Comparison of ENCODE assay signal across 10 cellular contexts in genomic region chr13:51731759-51732158, GRCh38.
DNase-seq lines count a peak whose midpoint lies in the region; ATAC-seq and TF ChIP-seq lines count a peak whose summit lies in the region.
"Had no signal": no experiment of that assay in that cellular context is flagged by ENCODE, and none has a peak within 500 bp of the region (broad histone marks: within the 10 kb centered on the region; RNA-seq: fewer than 3 reads in every experiment).

No MANE protein-coding gene starts in this region.

- TF ChIP-seq CTCF in HFF-Myc (IDR thresholded peaks at IDR 0.05; ENCODE audit: low read depth, low read length, missing control alignments) = no peak
- peak; percentile 91 for TF ChIP-seq CTCF in chondrocyte (IDR thresholded peaks at IDR 0.05)
- peak; percentile 43 for TF ChIP-seq CTCF in liver (IDR thresholded peaks at IDR 0.05; ENCODE audit: low read depth, low read length, missing input control)

- no peaks in the 10 kb centered on the region for H3K9me3 Mint-ChIP-seq in chondrocyte (ENCODE audit: low read depth)
- H3K9me3 Mint-ChIP-seq in activated CD4-positive, alpha-beta memory T cell treated with anti-CD3 and anti-CD28 coated beads, Interleukin-2, amount 10 ng/mL, durations not matched to agents 7 days and 5 days = no peaks in the 10 kb centered on the region

- H3K27me3 Mint-ChIP-seq in chondrocyte (ENCODE audit: low read depth) = no peaks in the 10 kb centered on the region
- H3K27me3 Mint-ChIP-seq in activated CD4-positive, alpha-beta memory T cell treated with anti-CD3 and anti-CD28 coated beads, Interleukin-2, amount 10 ng/mL, durations not matched to agents 7 days and 5 days = no peaks in the 10 kb centered on the region

- H3K36me3 Mint-ChIP-seq in chondrocyte (ENCODE audit: low read depth) = peaks cover 1% of the 10 kb centered on the region
- peaks cover 27% of the 10 kb centered on the region for H3K36me3 Mint-ChIP-seq in activated CD4-positive, alpha-beta memory T cell treated with anti-CD3 and anti-CD28 coated beads, Interleukin-2, amount 10 ng/mL, durations not matched to agents 7 days and 5 days (ENCODE audit: low read depth)

- H3K27me3 ChIP-seq in liver (ENCODE audit: control insufficient read depth in 4 of 4, insufficient read depth in 4 of 4, low read length in 3 of 4) = no peaks in the 10 kb centered on the region

- no peak for ATAC-seq in GM19467 (IDR thresholded peaks at IDR 0.05; ENCODE audit: unreplicated experiment)

- intact Hi-C loops in head of caudate nucleus (cut with DNase I) = loop anchor here (10.0 kb wide), 1 partner anchor 147 kb away; the partner anchor contains the start of gene WDFY2

- DNase-seq in A172 (ENCODE audit: low spot score) (peak; percentile 20), HFF-Myc (ENCODE audit: extremely low read depth, low read depth) (peak; percentile 21), chondrocyte (ENCODE audit: low spot score) (no peak), NOMO-1 (lab: John Stamatoyannopoulos, UW; ENCODE audit: unreplicated experiment in 2 of 2) (no peak), head of caudate nucleus (no peak)
- DNase-seq in activated CD4-positive, alpha-beta memory T cell treated with anti-CD3 and anti-CD28 coated beads, Interleukin-2, amount 10 ng/mL, durations not matched to agents 7 days and 5 days = no peak
- DNase-seq: DMS79 treated with DMSO at 0.1 percent for 48 hours; stimulated activated CD4-positive, alpha-beta T cell treated with anti-CD3 and anti-CD28 coated beads, Interleukin-1b, Interleukin-23, amount 100 ng/mL, for 48 hours had no signal

- WGBS in liver = 23% methylated on average over 4 of the region's 4 CpGs

- H3K4me3 Mint-ChIP-seq in chondrocyte (ENCODE audit: unreplicated experiment) = no peak overlapping the region
- H3K4me3 Mint-ChIP-seq in activated CD4-positive, alpha-beta memory T cell treated with anti-CD3 and anti-CD28 coated beads, Interleukin-2, amount 10 ng/mL, durations not matched to agents 7 days and 5 days = no peak overlapping the region

- H3K27ac ChIP-seq in liver (ENCODE audit: low read depth in 1 of 2, low read length in 2 of 2) = peak overlapping the region; percentile 48 to 82

- peak overlapping the region; percentile 58 for H3K27ac Mint-ChIP-seq in chondrocyte (ENCODE audit: unreplicated experiment)
- no peak overlapping the region for H3K27ac Mint-ChIP-seq in activated CD4-positive, alpha-beta memory T cell treated with anti-CD3 and anti-CD28 coated beads, Interleukin-2, amount 10 ng/mL, durations not matched to agents 7 days and 5 days

- no peaks in the 10 kb centered on the region for H3K36me3 ChIP-seq in liver (ENCODE audit: control insufficient read depth in 4 of 4, insufficient read depth in 3 of 4, low read depth in 1 of 4, low read length in 3 of 4)

- TF ChIP-seq RAD21 in liver (IDR thresholded peaks at IDR 0.05) = peak; percentile 86 to 88

- CTCF ChIA-PET in activated CD4-positive, alpha-beta memory T cell treated with anti-CD3 and anti-CD28 coated beads, Interleukin-2, amount 10 ng/mL, durations not matched to agents 7 days and 5 days (lab: Charles Lee) = no interaction called here

- H3K9me3 ChIP-seq in liver (ENCODE audit: control insufficient read depth in 4 of 4, low read length in 3 of 4) = no peaks in the 10 kb centered on the region

- peaks cover 28% of the 10 kb centered on the region for H3K4me1 Mint-ChIP-seq in chondrocyte (ENCODE audit: low read depth)
- peaks cover 6% of the 10 kb centered on the region for H3K4me1 Mint-ChIP-seq in activated CD4-positive, alpha-beta memory T cell treated with anti-CD3 and anti-CD28 coated beads, Interleukin-2, amount 10 ng/mL, durations not matched to agents 7 days and 5 days

- no peak overlapping the region for H3K4me3 ChIP-seq in HFF-Myc (replicated peaks; ENCODE audit: low read depth, low read length)
- no peak overlapping the region for H3K4me3 ChIP-seq in liver (ENCODE audit: low read depth in 1 of 3, low read length in 3 of 3)

- no peak overlapping the region for H3K9ac ChIP-seq in liver (ENCODE audit: low read depth in 1 of 2, low read length in 2 of 2)

- peaks cover 9 to 22% (median 17%) of the 10 kb centered on the region in 4 donors for H3K4me1 ChIP-seq in liver (ENCODE audit: control insufficient read depth in 4 of 4, insufficient read depth in 4 of 4, low read length in 3 of 4)

- POLR2A ChIA-PET in activated CD4-positive, alpha-beta memory T cell treated with anti-CD3 and anti-CD28 coated beads, Interleukin-2, amount 10 ng/mL, durations not matched to agents 7 days and 5 days (lab: Charles Lee) = no interaction called here

TF ChIP-seq in liver, 16 proteins besides CTCF, POLR2A, EP300 and RAD21:
- TF ChIP-seq EGR1 (IDR thresholded peaks at IDR 0.05; ENCODE audit: low read depth in 2 of 2) = no peak
- peak; percentile 31 for TF ChIP-seq SP1 (IDR thresholded peaks at IDR 0.05)
- TF ChIP-seq REST (IDR thresholded peaks at IDR 0.05) = no peak
- TF ChIP-seq RXRA (IDR thresholded peaks at IDR 0.05) = peak; percentile 60 to 77
- TF ChIP-seq HNF4G (IDR thresholded peaks at IDR 0.05) = peak; percentile 54
- TF ChIP-seq, protein P1, sequence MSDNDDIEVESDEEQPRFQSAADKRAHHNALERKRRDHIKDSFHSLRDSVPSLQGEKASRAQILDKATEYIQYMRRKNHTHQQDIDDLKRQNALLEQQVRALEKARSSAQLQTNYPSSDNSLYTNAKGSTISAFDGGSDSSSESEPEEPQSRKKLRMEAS (IDR thresholded peaks at IDR 0.05) = no peak
- no peak for TF ChIP-seq ZBTB33 (IDR thresholded peaks at IDR 0.05)
- peak; percentile 97 for TF ChIP-seq NR2F2 (IDR thresholded peaks at IDR 0.05)
- TF ChIP-seq ATF3 (IDR thresholded peaks at IDR 0.05) = no peak
- no peak for TF ChIP-seq GABPA (IDR thresholded peaks at IDR 0.05 in 1 of 2, conservative IDR thresholded peaks at IDR 0.05 in 1 of 2)
- TF ChIP-seq TAF1 (conservative IDR thresholded peaks at IDR 0.05) = no peak
- TF ChIP-seq JUND (IDR thresholded peaks at IDR 0.05) = peak in 1 of 2 donors; percentile 21
- TF ChIP-seq FOXA1 (IDR thresholded peaks at IDR 0.05) = no peak
- TF ChIP-seq FOXA2 (IDR thresholded peaks at IDR 0.05) = no peak
- TF ChIP-seq YY1 (IDR thresholded peaks at IDR 0.05) = peak; percentile 14
- peak; percentile 56 to 80 for TF ChIP-seq HNF4A (conservative IDR thresholded peaks at IDR 0.05)

Comparison
In these comparisons a context has a peak if more than half of its experiments do, and no peak if none do; other contexts are left out.
1. DNase-seq: peak in A172 (single experiment) and HFF-Myc (single experiment); none in chondrocyte (single experiment), NOMO-1 (0 of 2), activated CD4-positive, alpha-beta memory T cell treated with anti-CD3 and anti-CD28 coated beads, Interleukin-2, amount 10 ng/mL, durations not matched to agents 7 days and 5 days (single experiment) and head of caudate nucleus (0 of 42).